ENCODE assay signal across 30 cellular contexts in the genomic region with DNA sequence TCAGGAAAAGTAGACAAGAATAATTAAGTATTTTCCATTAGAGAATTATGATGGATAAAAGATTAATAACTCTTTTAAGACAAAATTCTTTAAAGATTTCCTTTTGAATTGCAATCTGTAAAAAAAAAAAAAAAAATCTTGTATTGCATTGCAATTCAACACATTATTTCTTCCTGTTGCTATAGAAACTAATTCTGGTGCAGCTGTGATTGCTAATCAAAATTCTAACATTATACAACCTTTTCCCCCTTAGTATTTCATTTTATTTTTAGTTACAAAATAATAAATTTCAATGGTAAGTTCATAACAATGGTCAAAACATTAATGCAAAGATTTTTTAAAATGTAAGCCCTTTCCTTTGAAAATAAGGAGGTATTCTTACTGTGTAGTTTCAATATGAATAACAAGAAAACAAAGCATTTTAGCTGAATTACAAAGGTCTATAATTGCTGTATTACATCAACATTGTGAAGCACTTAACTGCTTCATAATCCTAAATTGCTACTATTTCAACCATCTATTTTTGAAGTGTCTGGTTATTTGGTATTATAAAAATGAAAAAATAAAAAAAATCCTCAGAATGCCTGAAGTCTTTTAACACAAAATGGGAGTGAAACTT.
"Had no signal": no experiment of that assay in that cellular context is flagged by ENCODE, and none has a peak within 500 bp of the region (broad histone marks: within the 10 kb centered on the region; RNA-seq: fewer than 3 reads in every experiment).

No MANE protein-coding gene starts in this region.

- DNase-seq: activated CD4-positive, alpha-beta memory T cell treated with anti-CD3 and anti-CD28 coated beads, Interleukin-2, amount 10 ng/mL, durations not matched to agents 7 days and 5 days; activated CD4-positive, alpha-beta T cell treated with anti-CD3 and anti-CD28 coated beads, Interleukin-2, amount 10 ng/mL, durations not matched to agents 24 days and 14 days; activated CD4-positive, CD25-positive, alpha-beta regulatory T cell treated with anti-CD3 and anti-CD28 coated beads, Interleukin-2, amount 50 U/mL, for 72 hours; activated CD8-positive, alpha-beta memory T cell treated with anti-CD3 and anti-CD28 coated beads, Interleukin-2, amount 50 U/mL, for 48 hours; activated gamma-delta T cell; activated naive CD4-positive, alpha-beta T cell treated with anti-CD3 and anti-CD28 coated beads, Interleukin-2, amount 10 ng/mL, durations not matched to agents 7 days and 5 days; activated T-cell treated with anti-CD3 and anti-CD28 coated beads, Interleukin-2, amount 50 U/mL, for 24 hours; brain microvascular endothelial cell; head of caudate nucleus; hippocampal formation; immature natural killer cell; kidney glomerular epithelial cell; lower lobe of right lung; mesendoderm; psoas muscle; sigmoid colon; stimulated activated CD4-positive, alpha-beta T cell treated with anti-CD3 and anti-CD28 coated beads, Interleukin-1b, Interleukin-23, amount 100 ng/mL, for 48 hours; stimulated activated naive B cell treated with anti-CD40 and anti-IgM and Interleukin-4, amounts not matched to agents 10 μg/mL and 1 μg/mL and 100 μg/mL, for 72 hours; stomach; T-helper 9 cell; thyroid gland; upper lobe of left lung had no signal

- H3K4me1 ChIP-seq: lower lobe of right lung, parathyroid adenoma, psoas muscle, sigmoid colon, stomach, thyroid gland, upper lobe of left lung had no signal

- H3K27me3 ChIP-seq: brain microvascular endothelial cell, neutrophil, sigmoid colon, stomach, thyroid gland, upper lobe of left lung had no signal

- H3K36me3 Mint-ChIP-seq: activated naive CD4-positive, alpha-beta T cell treated with anti-CD3 and anti-CD28 coated beads, Interleukin-2, amount 10 ng/mL, durations not matched to agents 7 days and 5 days; immature natural killer cell; stimulated activated naive B cell treated with anti-CD40 and anti-IgM and Interleukin-4, amounts not matched to agents 10 μg/mL and 1 μg/mL and 100 μg/mL, for 72 hours had no signal

- H3K27ac ChIP-seq: brain microvascular endothelial cell, lower lobe of right lung, neutrophil, parathyroid adenoma, psoas muscle, sigmoid colon, stomach, thyroid gland, upper lobe of left lung had no signal

- H3K36me3 ChIP-seq: brain microvascular endothelial cell, lower lobe of right lung, neutrophil, sigmoid colon, stomach, thyroid gland, upper lobe of left lung had no signal

- H3K27ac Mint-ChIP-seq: activated CD4-positive, alpha-beta memory T cell treated with anti-CD3 and anti-CD28 coated beads, Interleukin-2, amount 10 ng/mL, durations not matched to agents 7 days and 5 days; activated CD4-positive, alpha-beta T cell treated with anti-CD3 and anti-CD28 coated beads, Interleukin-2, amount 10 ng/mL, durations not matched to agents 24 days and 14 days; activated naive CD4-positive, alpha-beta T cell treated with anti-CD3 and anti-CD28 coated beads, Interleukin-2, amount 10 ng/mL, durations not matched to agents 7 days and 5 days; activated T-cell treated with anti-CD3 and anti-CD28 coated beads, Interleukin-2, amount 50 U/mL, for 24 hours; immature natural killer cell; nephron; stimulated activated naive B cell treated with anti-CD40 and anti-IgM and Interleukin-4, amounts not matched to agents 10 μg/mL and 1 μg/mL and 100 μg/mL, for 72 hours; T-helper 1 cell treated with Interleukin-12 subunit alpha and Interleukin-12 subunit beta and Interleukin-4 antibody, amounts not matched to agents 30 μg/mL and 1 μg/mL, for 36 hours had no signal

- H3K9me3 Mint-ChIP-seq: activated CD4-positive, alpha-beta memory T cell treated with anti-CD3 and anti-CD28 coated beads, Interleukin-2, amount 10 ng/mL, durations not matched to agents 7 days and 5 days; activated CD4-positive, alpha-beta T cell treated with anti-CD3 and anti-CD28 coated beads, Interleukin-2, amount 10 ng/mL, durations not matched to agents 24 days and 14 days; activated naive CD4-positive, alpha-beta T cell treated with anti-CD3 and anti-CD28 coated beads, Interleukin-2, amount 10 ng/mL, durations not matched to agents 7 days and 5 days; activated T-cell treated with anti-CD3 and anti-CD28 coated beads, Interleukin-2, amount 50 U/mL, for 24 hours; nephron; stimulated activated naive B cell treated with anti-CD40 and anti-IgM and Interleukin-4, amounts not matched to agents 10 μg/mL and 1 μg/mL and 100 μg/mL, for 72 hours; T-helper 1 cell treated with Interleukin-12 subunit alpha and Interleukin-12 subunit beta and Interleukin-4 antibody, amounts not matched to agents 30 μg/mL and 1 μg/mL, for 36 hours had no signal

- FAIRE-seq: astrocyte, endothelial cell of umbilical vein had no signal

- H3K4me3 ChIP-seq: lower lobe of right lung, psoas muscle, sigmoid colon, smooth muscle cell, stomach, thyroid gland, upper lobe of left lung had no signal

- ATAC-seq: left lobe of liver; lower lobe of right lung; psoas muscle; stimulated activated naive B cell treated with anti-CD40 and anti-IgM and Interleukin-4, amounts not matched to agents 10 μg/mL and 1 μg/mL and 100 μg/mL, for 72 hours had no signal

- H3K9me3 ChIP-seq: lower lobe of right lung, neutrophil, psoas muscle, sigmoid colon, thyroid gland, upper lobe of left lung had no signal
